In genomic region chr13:43664700-43665191, GRCh38 we compare ENCODE assay signal across 1 cellular context.
TF ChIP-seq lines count a peak whose summit lies in the region.

No MANE protein-coding gene starts in this region.

TF ChIP-seq in GM23338, 12 proteins besides CTCF, POLR2A, EP300 and RAD21 (continued from another document):
- TF ChIP-seq ZNF462 (CRISPR knock-in tag; IDR thresholded peaks at IDR 0.05) = no peak
- no peak for TF ChIP-seq CREB1 (CRISPR knock-in tag; IDR thresholded peaks at IDR 0.05; ENCODE audit: low read depth)
- no peak for TF ChIP-seq EZH2 (IDR thresholded peaks at IDR 0.05; ENCODE audit: low read depth, unreplicated experiment)
- TF ChIP-seq EZH2phosphoT487 (IDR thresholded peaks at IDR 0.05; ENCODE audit: unreplicated experiment) = no peak
- TF ChIP-seq POLR2AphosphoS5 (IDR thresholded peaks at IDR 0.05; ENCODE audit: low read depth) = no peak
- no peak for TF ChIP-seq REST (IDR thresholded peaks at IDR 0.05; ENCODE audit: unreplicated experiment)
- no peak for TF ChIP-seq JUNB (IDR thresholded peaks at IDR 0.05; ENCODE audit: unreplicated experiment)
- no peak for TF ChIP-seq ZNF114 (CRISPR knock-in tag; IDR thresholded peaks at IDR 0.05)
- TF ChIP-seq NANOG (IDR thresholded peaks at IDR 0.05; ENCODE audit: borderline replicate concordance) = no peak
- no peak for TF ChIP-seq ETS1 (IDR thresholded peaks at IDR 0.05)
